ENCODE assay signal across 15 cellular contexts in genomic region chr17:21037117-21037803, GRCh38. TPM values are rescaled to one million over a fixed set of nuclear protein-coding genes. Genes with fewer than 3 reads are reported as not detected.
DNase-seq lines count a peak whose midpoint lies in the region; ATAC-seq, FAIRE-seq and TF ChIP-seq lines count a peak whose summit lies in the region.
"Had no signal": no experiment of that assay in that cellular context is flagged by ENCODE, and none has a peak within 500 bp of the region (broad histone marks: within the 10 kb centered on the region; RNA-seq: fewer than 3 reads in every experiment).

No MANE protein-coding gene starts in this region.

- H4K8ac ChIP-seq in trophoblast cell (ENCODE audit: low read depth, low read length) = no peak overlapping the region

- H3K4me1 Mint-ChIP-seq in CD8-positive, alpha-beta memory T cell = peaks cover 66 to 85% (median 77%) of the 10 kb centered on the region in 3 donors

- no peak for DNase-seq in CD8-positive, alpha-beta memory T cell
- DNase-seq in LNCaP clone FGC (ENCODE audit: low read depth) = peak; percentile 18
- no peak for DNase-seq in coronary artery (ENCODE audit: low spot score)
- DNase-seq in trophoblast cell = no peak
- no peak for DNase-seq in amniotic stem cell (lab: John Stamatoyannopoulos, UW)
- DNase-seq in RCC 7860 (ENCODE audit: low spot score) = no peak
- DNase-seq in adrenal gland = no peak
- DNase-seq: activated CD8-positive, alpha-beta memory T cell treated with anti-CD3 and anti-CD28 coated beads, Interleukin-2, amount 50 U/mL, for 48 hours; DMS153; foreskin fibroblast; ovary had no signal

- H3K36me3 Mint-ChIP-seq in CD8-positive, alpha-beta memory T cell = peaks cover 0 to 30% (median 8%) of the 10 kb centered on the region in 3 donors

- H3K4me3 Mint-ChIP-seq in CD8-positive, alpha-beta memory T cell = peak overlapping the region in 2 of 7 donors; percentile 5 to 32
- H3K4me3 Mint-ChIP-seq: T-helper 1 cell treated with Interleukin-12 subunit alpha and Interleukin-12 subunit beta and Interleukin-4 antibody, amounts not matched to agents 30 μg/mL and 1 μg/mL, for 36 hours had no signal

- no peak overlapping the region for H2AFZ ChIP-seq in trophoblast cell (ENCODE audit: insufficient read depth, low read length, poor library complexity)

- H3K4ac ChIP-seq in trophoblast cell (ENCODE audit: low read depth, low read length) = peak overlapping the region; percentile 98

- H3K36me3 ChIP-seq in CD8-positive, alpha-beta memory T cell (ENCODE audit: insufficient read depth, low read length) = peaks cover under 1% of the 10 kb centered on the region
- H3K36me3 ChIP-seq in trophoblast cell (ENCODE audit: control insufficient read depth in 1 of 2, insufficient read depth in 2 of 2, low read length in 2 of 2) (peaks cover 11 to 19% of the 10 kb centered on the region in 2 experiments), adrenal gland (replicated peaks in 1 of 2) (peaks cover 0 to 3% of the 10 kb centered on the region in 2 donors)
- H3K36me3 ChIP-seq: cardiac muscle cell, ovary had no signal

- ATAC-seq in HG03520 (IDR thresholded peaks at IDR 0.05; ENCODE audit: unreplicated experiment) = no peak

- intact Hi-C loops in adrenal gland (cut with DNase I) = no loop called here

- H3K9me3 Mint-ChIP-seq in CD8-positive, alpha-beta memory T cell = no peaks in the 10 kb centered on the region
- H3K9me3 Mint-ChIP-seq: T-helper 1 cell treated with Interleukin-12 subunit alpha and Interleukin-12 subunit beta and Interleukin-4 antibody, amounts not matched to agents 30 μg/mL and 1 μg/mL, for 36 hours had no signal

- peak overlapping the region; percentile 7 for H3K4me2 ChIP-seq in trophoblast cell (ENCODE audit: low read length)

- H4K91ac ChIP-seq in trophoblast cell (ENCODE audit: low read depth, low read length) = no peak overlapping the region

- no peak overlapping the region for H3K27ac ChIP-seq in CD8-positive, alpha-beta memory T cell (ENCODE audit: low read depth, low read length)
- H3K27ac ChIP-seq in coronary artery = no peak overlapping the region
- no peak overlapping the region for H3K27ac ChIP-seq in trophoblast cell (ENCODE audit: low read depth, low read length)
- H3K27ac ChIP-seq in adrenal gland = peak overlapping the region in 2 of 5 donors; percentile 12 to 38
- H3K27ac ChIP-seq: cardiac muscle cell, HL-60, ovary had no signal

- no peak overlapping the region for H4K12ac ChIP-seq in trophoblast cell (ENCODE audit: low read depth, low read length)

- peaks cover 4% of the 10 kb centered on the region for H3K79me1 ChIP-seq in trophoblast cell (ENCODE audit: low read length)

- H3K79me2 ChIP-seq in trophoblast cell (ENCODE audit: control insufficient read depth, insufficient read depth, low read length, poor library complexity) = peaks cover 55% of the 10 kb centered on the region

- TF ChIP-seq POLR2A in adrenal gland (IDR thresholded peaks at IDR 0.05) = no peak

- H3K27me3 ChIP-seq in CD8-positive, alpha-beta memory T cell (ENCODE audit: insufficient read depth, low read length, poor library complexity, severe bottlenecking) = no peaks in the 10 kb centered on the region
- H3K27me3 ChIP-seq in trophoblast cell (ENCODE audit: insufficient read depth, low read length) = no peaks in the 10 kb centered on the region
- no peaks in the 10 kb centered on the region for H3K27me3 ChIP-seq in adrenal gland
- H3K27me3 ChIP-seq: cardiac muscle cell, ovary had no signal

- peaks cover 68% of the 10 kb centered on the region for H3K4me1 ChIP-seq in CD8-positive, alpha-beta memory T cell (ENCODE audit: insufficient read depth, low read length)
- H3K4me1 ChIP-seq in trophoblast cell (ENCODE audit: control insufficient read depth in 1 of 2, insufficient read depth in 2 of 2, low read length in 2 of 2) (peaks cover 3 to 10% of the 10 kb centered on the region in 2 experiments), adrenal gland (replicated peaks in 1 of 2) (peaks cover 32 to 82% of the 10 kb centered on the region in 2 donors)

- no peak overlapping the region for H2BK12ac ChIP-seq in trophoblast cell (ENCODE audit: low read length)

- WGBS in trophoblast cell (ENCODE audit: extremely low coverage, insufficient coverage, insufficient read length) = no CpG with 5 or more reads among the region's 8 CpGs
- WGBS in adrenal gland, 4 donors = 41 to 49% (median 47%) methylated on average over 8 of the region's 8 CpGs

- no peak overlapping the region for H2BK120ac ChIP-seq in trophoblast cell (ENCODE audit: insufficient read depth, low read length, poor library complexity)

- no peak overlapping the region for H3K18ac ChIP-seq in trophoblast cell (ENCODE audit: low read length)

- no peak overlapping the region for H3K9ac ChIP-seq in trophoblast cell (ENCODE audit: low read length)

- H3K4me3 ChIP-seq in CD8-positive, alpha-beta memory T cell (ENCODE audit: low read length) = no peak overlapping the region
- peak overlapping the region; percentile 24; the same call in 1 of the 2 replicates for H3K4me3 ChIP-seq in LNCaP clone FGC (ENCODE audit: low read depth, low read length)
- H3K4me3 ChIP-seq in coronary artery = peak overlapping the region; percentile 36
- no peak overlapping the region for H3K4me3 ChIP-seq in trophoblast cell (ENCODE audit: low read depth, low read length)
- no peak overlapping the region for H3K4me3 ChIP-seq in adrenal gland
- H3K4me3 ChIP-seq: cardiac muscle cell, ovary had no signal

- H3K23ac ChIP-seq in trophoblast cell (ENCODE audit: low read length) = no peak overlapping the region

- FAIRE-seq in RCC 7860 (lab: Jason Lieb, UNC) = no peak

- CTCF ChIA-PET in CD8-positive, alpha-beta memory T cell (lab: Charles Lee) = no interaction called here

- TF ChIP-seq CTCF in LNCaP clone FGC (IDR thresholded peaks at IDR 0.05; ENCODE audit: control insufficient read depth, extremely low read depth, insufficient read depth) = no peak
- no peak for TF ChIP-seq CTCF in coronary artery (IDR thresholded peaks at IDR 0.05)
- no peak for TF ChIP-seq CTCF in adrenal gland (IDR thresholded peaks at IDR 0.05)

- no peak overlapping the region for H2AK5ac ChIP-seq in trophoblast cell (ENCODE audit: low read length)

- no peak overlapping the region for H2BK5ac ChIP-seq in trophoblast cell (ENCODE audit: low read depth, low read length, poor library complexity)

- no peak overlapping the region for H3K14ac ChIP-seq in trophoblast cell (ENCODE audit: low read length)

- H3K27me3 Mint-ChIP-seq in CD8-positive, alpha-beta memory T cell = no peaks in the 10 kb centered on the region

- no peaks in the 10 kb centered on the region for H3K9me3 ChIP-seq in CD8-positive, alpha-beta memory T cell (ENCODE audit: low read length)
- H3K9me3 ChIP-seq in trophoblast cell (ENCODE audit: insufficient read depth, low read depth, low read length) (no peaks in the 10 kb centered on the region), adrenal gland (replicated peaks in 1 of 3) (no peaks in the 10 kb centered on the region)
- H3K9me3 ChIP-seq: ovary had no signal

- POLR2A ChIA-PET in CD8-positive, alpha-beta memory T cell (lab: Charles Lee) = no interaction called here

- peak overlapping the region in 6 of 8 donors; percentile 0 to 74 (median 28) for H3K27ac Mint-ChIP-seq in CD8-positive, alpha-beta memory T cell

RNA-seq across cellular contexts. Expression of gene USP22, which starts 5.6 kb away (rescaled TPM):
- 100 to 1,000 TPM; 146 to 154 TPM for total RNA-seq in CD8-positive, alpha-beta memory T cell
- 34.5 TPM for polyA plus RNA-seq in CD8-positive, alpha-beta memory T cell
- polyA plus RNA-seq in trophoblast cell (2013) = 114 and 115 TPM in 2 replicates
- 100 to 1,000 TPM; 207 to 250 (median 228) TPM for total RNA-seq in adrenal gland
- 100 to 1,000 TPM in 1 of 3 donors, 10 to 100 TPM in 2; 43.0 to 142 (median 50.3) TPM for polyA plus RNA-seq in adrenal gland

Comparison
In these comparisons a context has a peak if more than half of its experiments do, and no peak if none do; other contexts are left out.
1. H3K4me3 ChIP-seq: peak in LNCaP clone FGC (single experiment) and coronary artery (single experiment); none in CD8-positive, alpha-beta memory T cell (single experiment), trophoblast cell (single experiment) and adrenal gland (0 of 4).